In genomic region chr10:129031233-129032150, GRCh38 we compare ENCODE assay signal across 1 cellular context.
TF ChIP-seq lines count a peak whose summit lies in the region.

No MANE protein-coding gene starts in this region.

TF ChIP-seq in GM23338, 12 proteins besides CTCF, POLR2A, EP300 and RAD21 (continued from another document):
- TF ChIP-seq, protein P1, sequence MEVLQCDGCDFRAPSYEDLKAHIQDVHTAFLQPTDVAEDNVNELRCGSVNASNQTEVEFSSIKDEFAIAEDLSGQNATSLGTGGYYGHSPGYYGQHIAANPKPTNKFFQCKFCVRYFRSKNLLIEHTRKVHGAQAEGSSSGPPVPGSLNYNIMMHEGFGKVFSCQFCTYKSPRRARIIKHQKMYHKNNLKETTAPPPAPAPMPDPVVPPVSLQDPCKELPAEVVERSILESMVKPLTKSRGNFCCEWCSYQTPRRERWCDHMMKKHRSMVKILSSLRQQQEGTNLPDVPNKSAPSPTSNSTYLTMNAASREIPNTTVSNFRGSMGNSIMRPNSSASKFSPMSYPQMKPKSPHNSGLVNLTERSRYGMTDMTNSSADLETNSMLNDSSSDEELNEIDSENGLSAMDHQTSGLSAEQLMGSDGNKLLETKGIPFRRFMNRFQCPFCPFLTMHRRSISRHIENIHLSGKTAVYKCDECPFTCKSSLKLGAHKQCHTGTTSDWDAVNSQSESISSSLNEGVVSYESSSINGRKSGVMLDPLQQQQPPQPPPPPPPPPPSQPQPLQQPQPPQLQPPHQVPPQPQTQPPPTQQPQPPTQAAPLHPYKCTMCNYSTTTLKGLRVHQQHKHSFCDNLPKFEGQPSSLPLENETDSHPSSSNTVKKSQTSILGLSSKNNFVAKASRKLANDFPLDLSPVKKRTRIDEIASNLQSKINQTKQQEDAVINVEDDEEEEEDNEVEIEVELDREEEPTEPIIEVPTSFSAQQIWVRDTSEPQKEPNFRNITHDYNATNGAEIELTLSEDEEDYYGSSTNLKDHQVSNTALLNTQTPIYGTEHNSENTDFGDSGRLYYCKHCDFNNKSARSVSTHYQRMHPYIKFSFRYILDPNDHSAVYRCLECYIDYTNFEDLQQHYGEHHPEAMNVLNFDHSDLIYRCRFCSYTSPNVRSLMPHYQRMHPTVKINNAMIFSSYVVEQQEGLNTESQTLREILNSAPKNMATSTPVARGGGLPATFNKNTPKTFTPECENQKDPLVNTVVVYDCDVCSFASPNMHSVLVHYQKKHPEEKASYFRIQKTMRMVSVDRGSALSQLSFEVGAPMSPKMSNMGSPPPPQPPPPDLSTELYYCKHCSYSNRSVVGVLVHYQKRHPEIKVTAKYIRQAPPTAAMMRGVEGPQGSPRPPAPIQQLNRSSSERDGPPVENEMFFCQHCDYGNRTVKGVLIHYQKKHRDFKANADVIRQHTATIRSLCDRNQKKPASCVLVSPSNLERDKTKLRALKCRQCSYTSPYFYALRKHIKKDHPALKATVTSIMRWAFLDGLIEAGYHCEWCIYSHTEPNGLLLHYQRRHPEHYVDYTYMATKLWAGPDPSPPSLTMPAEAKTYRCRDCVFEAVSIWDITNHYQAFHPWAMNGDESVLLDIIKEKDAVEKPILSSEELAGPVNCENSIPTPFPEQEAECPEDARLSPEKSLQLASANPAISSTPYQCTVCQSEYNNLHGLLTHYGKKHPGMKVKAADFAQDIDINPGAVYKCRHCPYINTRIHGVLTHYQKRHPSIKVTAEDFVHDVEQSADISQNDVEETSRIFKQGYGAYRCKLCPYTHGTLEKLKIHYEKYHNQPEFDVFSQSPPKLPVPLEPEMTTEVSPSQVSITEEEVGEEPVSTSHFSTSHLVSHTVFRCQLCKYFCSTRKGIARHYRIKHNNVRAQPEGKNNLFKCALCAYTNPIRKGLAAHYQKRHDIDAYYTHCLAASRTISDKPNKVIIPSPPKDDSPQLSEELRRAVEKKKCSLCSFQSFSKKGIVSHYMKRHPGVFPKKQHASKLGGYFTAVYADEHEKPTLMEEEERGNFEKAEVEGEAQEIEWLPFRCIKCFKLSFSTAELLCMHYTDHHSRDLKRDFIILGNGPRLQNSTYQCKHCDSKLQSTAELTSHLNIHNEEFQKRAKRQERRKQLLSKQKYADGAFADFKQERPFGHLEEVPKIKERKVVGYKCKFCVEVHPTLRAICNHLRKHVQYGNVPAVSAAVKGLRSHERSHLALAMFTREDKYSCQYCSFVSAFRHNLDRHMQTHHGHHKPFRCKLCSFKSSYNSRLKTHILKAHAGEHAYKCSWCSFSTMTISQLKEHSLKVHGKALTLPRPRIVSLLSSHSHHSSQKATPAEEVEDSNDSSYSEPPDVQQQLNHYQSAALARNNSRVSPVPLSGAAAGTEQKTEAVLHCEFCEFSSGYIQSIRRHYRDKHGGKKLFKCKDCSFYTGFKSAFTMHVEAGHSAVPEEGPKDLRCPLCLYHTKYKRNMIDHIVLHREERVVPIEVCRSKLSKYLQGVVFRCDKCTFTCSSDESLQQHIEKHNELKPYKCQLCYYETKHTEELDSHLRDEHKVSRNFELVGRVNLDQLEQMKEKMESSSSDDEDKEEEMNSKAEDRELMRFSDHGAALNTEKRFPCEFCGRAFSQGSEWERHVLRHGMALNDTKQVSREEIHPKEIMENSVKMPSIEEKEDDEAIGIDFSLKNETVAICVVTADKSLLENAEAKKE (CRISPR knock-in tag; IDR thresholded peaks at IDR 0.05), result no peak
